In genomic region chr13:44848956-44849748, GRCh38 we compare ENCODE assay signal across 1 cellular context.
TF ChIP-seq lines count a peak whose summit lies in the region.

No MANE protein-coding gene starts in this region.

TF ChIP-seq in H1, 55 proteins besides CTCF, POLR2A, EP300 and RAD21 (continued from another document):
- TF ChIP-seq RNF2 (IDR thresholded peaks at IDR 0.05; ENCODE audit: borderline replicate concordance, low read depth, low read length, missing control alignments, poor library complexity, severe bottlenecking) (no peak), TBP (IDR thresholded peaks at IDR 0.05; ENCODE audit: low read depth, low read length) (no peak), NRF1 (IDR thresholded peaks at IDR 0.05; ENCODE audit: low read depth, low read length) (no peak), BCL11A (IDR thresholded peaks at IDR 0.05; ENCODE audit: low read depth in 2 of 2, low read length in 2 of 2) (no peak), BACH1 (IDR thresholded peaks at IDR 0.05; ENCODE audit: low read length) (no peak)
TF ChIP-seq in H1: peak in this region for 0.
